In genomic region chr5:159504857-159505304, GRCh38 we compare ENCODE assay signal across 10 cellular contexts.
DNase-seq lines count a peak whose midpoint lies in the region; ATAC-seq and TF ChIP-seq lines count a peak whose summit lies in the region.
"Had no signal": no experiment of that assay in that cellular context is flagged by ENCODE, and none has a peak within 500 bp of the region (broad histone marks: within the 10 kb centered on the region; RNA-seq: fewer than 3 reads in every experiment).

No MANE protein-coding gene starts in this region.

- no peaks in the 10 kb centered on the region for H3K9me3 ChIP-seq in thyroid gland

- no peaks in the 10 kb centered on the region for H3K27me3 ChIP-seq in thyroid gland

- peak; percentile 30 for DNase-seq in brain pericyte (ENCODE audit: low read depth, low spot score)
- peak; percentile 56 for DNase-seq in left kidney (ENCODE audit: low read depth, low spot score)
- DNase-seq in thyroid gland: peak; percentile 91 to 95
- no peak for DNase-seq in HEK293T (ENCODE audit: extremely low spot score)
- DNase-seq in cortex of kidney (lab: John Stamatoyannopoulos, UW): no peak
- DNase-seq in NCI-H1930 (lab: John Stamatoyannopoulos, UW): no peak
- DNase-seq in UCSD-AML1 (lab: John Stamatoyannopoulos, UW; ENCODE audit: unreplicated experiment): no peak
- DNase-seq: activated naive CD8-positive, alpha-beta T cell treated with anti-CD3 and anti-CD28 coated beads, Interleukin-2, amount 10 ng/mL, durations not matched to agents 7 days and 5 days; T-helper 1 cell had no signal

- intact Hi-C loops in thyroid gland (cut with DNase I): no loop called here

- TF ChIP-seq CTCF in thyroid gland (IDR thresholded peaks at IDR 0.05): no peak

- POLR2A ChIA-PET in HEK293T (lab: Yijun Ruan, JAX): no interaction called here

- peaks cover 11 to 16% of the 10 kb centered on the region in 2 donors for H3K4me1 ChIP-seq in thyroid gland

- no peaks in the 10 kb centered on the region for H3K36me3 ChIP-seq in thyroid gland

- ATAC-seq in HG03064 (IDR thresholded peaks at IDR 0.05; ENCODE audit: low read depth, unreplicated experiment): peak; percentile 81

- no peak overlapping the region for H3K4me3 ChIP-seq in thyroid gland (replicated peaks in 1 of 3)

- no peak for TF ChIP-seq POLR2A in thyroid gland (IDR thresholded peaks at IDR 0.05)

- peak overlapping the region; percentile 51 to 74 (median 69) for H3K27ac ChIP-seq in thyroid gland

- CTCF ChIA-PET in HEK293T (lab: Yijun Ruan, JAX): interaction anchor here (0.7 to 1.7 kb wide), 2 partner anchors 12 to 414 kb away, joined by 3 to 8 read pairs; no protein-coding TSS in a partner anchor

- WGBS in thyroid gland, 2 donors: 16 to 20% methylated on average over 7 of the region's 7 CpGs

TF ChIP-seq in HEK293T, 16 proteins besides CTCF, POLR2A, EP300 and RAD21:
- no peak for TF ChIP-seq SUZ12 (IDR thresholded peaks at IDR 0.05)
- no peak for TF ChIP-seq ELF4 (IDR thresholded peaks at IDR 0.05)
- TF ChIP-seq NFRKB (IDR thresholded peaks at IDR 0.05): no peak
- no peak for TF ChIP-seq CTBP1 (IDR thresholded peaks at IDR 0.05; ENCODE audit: borderline replicate concordance)
TF ChIP-seq in HEK293T: peak in this region for 0.

Comparison
In these comparisons a context has a peak if more than half of its experiments do, and no peak if none do; other contexts are left out.
1. DNase-seq: peak in brain pericyte (single experiment), left kidney (single experiment) and thyroid gland (2 of 2); none in HEK293T (single experiment), cortex of kidney (single experiment), NCI-H1930 (0 of 2) and UCSD-AML1 (single experiment).